1 cellular context compared by ENCODE assay signal in genomic region chr11:45879803-45880685, GRCh38.
TF ChIP-seq lines count a peak whose summit lies in the region.

No MANE protein-coding gene starts in this region.

TF ChIP-seq in K562, 482 proteins besides CTCF, POLR2A, EP300 and RAD21 (continues in another document):
- TF ChIP-seq NELFE (IDR thresholded peaks at IDR 0.05; ENCODE audit: insufficient read depth, insufficient read length), result no peak
- no peak for TF ChIP-seq CHCHD3 (CRISPR knock-in tag; IDR thresholded peaks at IDR 0.05)
- TF ChIP-seq NBN (IDR thresholded peaks at IDR 0.05; ENCODE audit: low read depth), result no peak
- no peak for TF ChIP-seq PBX2 (CRISPR knock-in tag; IDR thresholded peaks at IDR 0.05; ENCODE audit: low read depth)
- TF ChIP-seq PBX2 (tag; conservative IDR thresholded peaks at IDR 0.05; ENCODE audit: low read depth), result peak; percentile 94
- TF ChIP-seq MEIS2 (IDR thresholded peaks at IDR 0.05; ENCODE audit: partially characterized antibody), result peak; percentile 99
- peak in 1 of 2 experiments; percentile 72; a peak in 2 of 4 replicates for TF ChIP-seq MAZ (CRISPR knock-in tag; conservative IDR thresholded peaks at IDR 0.05 in 1 of 2, IDR thresholded peaks at IDR 0.05 in 1 of 2)
- peak; percentile 67 for TF ChIP-seq SMAD4 (CRISPR knock-in tag; conservative IDR thresholded peaks at IDR 0.05)
- TF ChIP-seq KDM1A (IDR thresholded peaks at IDR 0.05), result peak; percentile 94 to 96
- peak; percentile 64 for TF ChIP-seq CBFA2T2 (conservative IDR thresholded peaks at IDR 0.05)
- TF ChIP-seq, protein P1, sequence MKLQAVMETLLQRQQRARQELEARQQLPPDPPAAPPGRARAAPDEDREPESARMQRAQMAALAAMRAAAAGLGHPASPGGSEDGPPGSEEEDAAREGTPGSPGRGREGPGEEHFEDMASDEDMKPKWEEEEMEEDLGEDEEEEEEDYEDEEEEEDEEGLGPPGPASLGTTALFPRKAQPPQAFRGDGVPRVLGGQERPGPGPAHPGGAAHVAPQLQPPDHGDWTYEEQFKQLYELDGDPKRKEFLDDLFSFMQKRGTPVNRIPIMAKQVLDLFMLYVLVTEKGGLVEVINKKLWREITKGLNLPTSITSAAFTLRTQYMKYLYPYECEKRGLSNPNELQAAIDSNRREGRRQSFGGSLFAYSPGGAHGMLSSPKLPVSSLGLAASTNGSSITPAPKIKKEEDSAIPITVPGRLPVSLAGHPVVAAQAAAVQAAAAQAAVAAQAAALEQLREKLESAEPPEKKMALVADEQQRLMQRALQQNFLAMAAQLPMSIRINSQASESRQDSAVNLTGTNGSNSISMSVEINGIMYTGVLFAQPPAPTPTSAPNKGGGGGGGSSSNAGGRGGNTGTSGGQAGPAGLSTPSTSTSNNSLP (IDR thresholded peaks at IDR 0.05; ENCODE audit: borderline replicate concordance, low read depth, low read length), result no peak
- TF ChIP-seq POLR2AphosphoS5 (IDR thresholded peaks at IDR 0.05; ENCODE audit: control insufficient read depth, insufficient read depth, low read depth, low read length), result 0 out of 2 replicates have a peak, but pooled peaks have one; percentile 38
- no peak for TF ChIP-seq TCFL5 (CRISPR knock-in tag; conservative IDR thresholded peaks at IDR 0.05)
- TF ChIP-seq, protein P2, sequence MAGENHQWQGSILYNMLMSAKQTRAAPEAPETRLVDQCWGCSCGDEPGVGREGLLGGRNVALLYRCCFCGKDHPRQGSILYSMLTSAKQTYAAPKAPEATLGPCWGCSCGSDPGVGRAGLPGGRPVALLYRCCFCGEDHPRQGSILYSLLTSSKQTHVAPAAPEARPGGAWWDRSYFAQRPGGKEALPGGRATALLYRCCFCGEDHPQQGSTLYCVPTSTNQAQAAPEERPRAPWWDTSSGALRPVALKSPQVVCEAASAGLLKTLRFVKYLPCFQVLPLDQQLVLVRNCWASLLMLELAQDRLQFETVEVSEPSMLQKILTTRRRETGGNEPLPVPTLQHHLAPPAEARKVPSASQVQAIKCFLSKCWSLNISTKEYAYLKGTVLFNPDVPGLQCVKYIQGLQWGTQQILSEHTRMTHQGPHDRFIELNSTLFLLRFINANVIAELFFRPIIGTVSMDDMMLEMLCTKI (IDR thresholded peaks at IDR 0.05; ENCODE audit: partially characterized antibody), result no peak
- TF ChIP-seq KLF16 (IDR thresholded peaks at IDR 0.05), result 0 out of 2 replicates have a peak, but pooled peaks have one; percentile 18
- no peak for TF ChIP-seq ZNF79 (CRISPR knock-in tag; IDR thresholded peaks at IDR 0.05; ENCODE audit: low read depth)
- TF ChIP-seq TBL1XR1 (IDR thresholded peaks at IDR 0.05; ENCODE audit: low read length in 2 of 2), result 0 out of 4 replicates have a peak, but pooled peaks of 1 of the 2 experiments have one; percentile 24
- no peak for TF ChIP-seq SAP30 (IDR thresholded peaks at IDR 0.05; ENCODE audit: borderline replicate concordance, insufficient read depth, low read depth, low read length, poor library complexity, severe bottlenecking)
- TF ChIP-seq, protein P3, sequence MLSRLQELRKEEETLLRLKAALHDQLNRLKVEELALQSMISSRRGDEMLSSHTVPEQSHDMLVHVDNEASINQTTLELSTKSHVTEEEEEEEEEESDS (CRISPR knock-in tag; IDR thresholded peaks at IDR 0.05), result no peak
- TF ChIP-seq MIER1 (IDR thresholded peaks at IDR 0.05; ENCODE audit: low read depth), result 0 out of 2 replicates have a peak, but pooled peaks have one; percentile 43
- no peak for TF ChIP-seq ZNF408 (CRISPR knock-in tag; IDR thresholded peaks at IDR 0.05; ENCODE audit: low read depth)
- TF ChIP-seq, protein P4, sequence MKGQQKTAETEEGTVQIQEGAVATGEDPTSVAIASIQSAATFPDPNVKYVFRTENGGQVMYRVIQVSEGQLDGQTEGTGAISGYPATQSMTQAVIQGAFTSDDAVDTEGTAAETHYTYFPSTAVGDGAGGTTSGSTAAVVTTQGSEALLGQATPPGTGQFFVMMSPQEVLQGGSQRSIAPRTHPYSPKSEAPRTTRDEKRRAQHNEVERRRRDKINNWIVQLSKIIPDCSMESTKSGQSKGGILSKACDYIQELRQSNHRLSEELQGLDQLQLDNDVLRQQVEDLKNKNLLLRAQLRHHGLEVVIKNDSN (CRISPR knock-in tag; IDR thresholded peaks at IDR 0.05), result peak; percentile 90
- peak; percentile 38; the same call in 1 of the 2 replicates for TF ChIP-seq MBD2 (IDR thresholded peaks at IDR 0.05; ENCODE audit: borderline replicate concordance, low read depth)
- TF ChIP-seq HMBOX1 (IDR thresholded peaks at IDR 0.05), result peak; percentile 51; the same call in 1 of the 2 replicates
- no peak for TF ChIP-seq ATF1 (CRISPR knock-in tag; IDR thresholded peaks at IDR 0.05)
- 0 out of 2 replicates have a peak, but pooled peaks have one; percentile 31 for TF ChIP-seq ATF1 (tag; IDR thresholded peaks at IDR 0.05)
- peak in 1 of 2 experiments; percentile 24; a peak in 1 of 3 replicates for TF ChIP-seq CBX3 (IDR thresholded peaks at IDR 0.05; ENCODE audit: borderline replicate concordance in 1 of 2, low read length in 2 of 2)
- peak; percentile 92 for TF ChIP-seq ETV5 (CRISPR knock-in tag; IDR thresholded peaks at IDR 0.05; ENCODE audit: low read depth)
- no peak for TF ChIP-seq THAP12 (CRISPR knock-in tag; IDR thresholded peaks at IDR 0.05)
- peak; percentile 58 for TF ChIP-seq MAFG (tag; conservative IDR thresholded peaks at IDR 0.05)
- TF ChIP-seq YY1 (IDR thresholded peaks at IDR 0.05; ENCODE audit: borderline replicate concordance in 1 of 3, control insufficient read depth in 1 of 3, extremely low read depth in 1 of 3, insufficient read depth in 3 of 3, insufficient read length in 1 of 3, insufficient replicate concordance in 2 of 3, low read depth in 1 of 3, low read length in 2 of 3), result peak in 1 of 3 experiments; percentile 6
- TF ChIP-seq ZNF445 (CRISPR knock-in tag; IDR thresholded peaks at IDR 0.05; ENCODE audit: low read depth), result no peak
- TF ChIP-seq JUND (IDR thresholded peaks at IDR 0.05; ENCODE audit: borderline replicate concordance, low read depth, low read length), result peak; percentile 99
- peak; percentile 98 for TF ChIP-seq JUND (tag; IDR thresholded peaks at IDR 0.05; ENCODE audit: borderline replicate concordance, low read depth, low read length)
- TF ChIP-seq FOXA3 (CRISPR knock-in tag; conservative IDR thresholded peaks at IDR 0.05 in 1 of 2, IDR thresholded peaks at IDR 0.05 in 1 of 2), result peak in 1 of 2 experiments; percentile 38; a peak in 1 of 4 replicates
- no peak for TF ChIP-seq ZNF830 (CRISPR knock-in tag; IDR thresholded peaks at IDR 0.05)
- peak; percentile 69 for TF ChIP-seq VEZF1 (CRISPR knock-in tag; IDR thresholded peaks at IDR 0.05)
- peak; percentile 70 for TF ChIP-seq FOS (IDR thresholded peaks at IDR 0.05; ENCODE audit: extremely low read depth, insufficient read length)
- TF ChIP-seq TAF1 (IDR thresholded peaks at IDR 0.05; ENCODE audit: control insufficient read depth, extremely low read depth, insufficient read depth, low read length, severe bottlenecking), result no peak
- TF ChIP-seq FOXA1 (IDR thresholded peaks at IDR 0.05; ENCODE audit: borderline replicate concordance), result no peak
- TF ChIP-seq ATF7 (IDR thresholded peaks at IDR 0.05), result peak; percentile 68
- peak; percentile 42; the same call in 1 of the 2 replicates for TF ChIP-seq TOE1 (IDR thresholded peaks at IDR 0.05; ENCODE audit: borderline replicate concordance)
- TF ChIP-seq TOE1 (CRISPR knock-in tag; IDR thresholded peaks at IDR 0.05; ENCODE audit: borderline replicate concordance, low read depth), result no peak
- TF ChIP-seq HDAC1 (IDR thresholded peaks at IDR 0.05), result peak in 1 of 2 experiments; percentile 82; a peak in 2 of 4 replicates
- TF ChIP-seq TFE3 (CRISPR knock-in tag; IDR thresholded peaks at IDR 0.05), result peak; percentile 23; the same call in 1 of the 2 replicates
- TF ChIP-seq CREM (IDR thresholded peaks at IDR 0.05; ENCODE audit: low read depth), result 0 out of 2 replicates have a peak, but pooled peaks have one; percentile 15
- TF ChIP-seq EZH2 (IDR thresholded peaks at IDR 0.05; ENCODE audit: borderline replicate concordance, low read depth, low read length), result no peak
- no peak for TF ChIP-seq BRD9 (IDR thresholded peaks at IDR 0.05; ENCODE audit: low read depth, partially characterized antibody)
- peak; percentile 96 for TF ChIP-seq MECOM (CRISPR knock-in tag; IDR thresholded peaks at IDR 0.05)
- TF ChIP-seq, protein P5, sequence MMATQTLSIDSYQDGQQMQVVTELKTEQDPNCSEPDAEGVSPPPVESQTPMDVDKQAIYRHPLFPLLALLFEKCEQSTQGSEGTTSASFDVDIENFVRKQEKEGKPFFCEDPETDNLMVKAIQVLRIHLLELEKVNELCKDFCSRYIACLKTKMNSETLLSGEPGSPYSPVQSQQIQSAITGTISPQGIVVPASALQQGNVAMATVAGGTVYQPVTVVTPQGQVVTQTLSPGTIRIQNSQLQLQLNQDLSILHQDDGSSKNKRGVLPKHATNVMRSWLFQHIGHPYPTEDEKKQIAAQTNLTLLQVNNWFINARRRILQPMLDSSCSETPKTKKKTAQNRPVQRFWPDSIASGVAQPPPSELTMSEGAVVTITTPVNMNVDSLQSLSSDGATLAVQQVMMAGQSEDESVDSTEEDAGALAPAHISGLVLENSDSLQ (IDR thresholded peaks at IDR 0.05), result peak; percentile 94
- no peak for TF ChIP-seq RBM14 (IDR thresholded peaks at IDR 0.05; ENCODE audit: borderline replicate concordance, insufficient read depth, low read depth, low read length)
- TF ChIP-seq ZNF589 (CRISPR knock-in tag; IDR thresholded peaks at IDR 0.05; ENCODE audit: low read depth), result peak; percentile 76; the same call in 1 of the 2 replicates
- peak; percentile 65 for TF ChIP-seq NEUROD1 (IDR thresholded peaks at IDR 0.05; ENCODE audit: borderline replicate concordance, low read depth, low read length, partially characterized antibody)
- no peak for TF ChIP-seq GABPB2 (CRISPR knock-in tag; conservative IDR thresholded peaks at IDR 0.05)
- TF ChIP-seq EGR1 (conservative IDR thresholded peaks at IDR 0.05), result peak; percentile 78
- no peak for TF ChIP-seq ZNF583 (CRISPR knock-in tag; IDR thresholded peaks at IDR 0.05)
